1 cellular context compared by ENCODE assay signal in genomic region chr6:157823523-157824370, GRCh38.
TF ChIP-seq lines count a peak whose summit lies in the region.

No MANE protein-coding gene starts in this region.

TF ChIP-seq in HEK293, 187 proteins besides CTCF, POLR2A, EP300 and RAD21 (continued from another document):
- no peak for TF ChIP-seq ZBTB49 (tag by site-specific recombination; IDR thresholded peaks at IDR 0.05; ENCODE audit: low read depth)
- no peak for TF ChIP-seq ZNF112 (tag by site-specific recombination; IDR thresholded peaks at IDR 0.05)
- no peak for TF ChIP-seq ZNF155 (tag by site-specific recombination; IDR thresholded peaks at IDR 0.05)
- peak; percentile 55; the same call in 1 of the 2 replicates for TF ChIP-seq ATF2 (tag by site-specific recombination; IDR thresholded peaks at IDR 0.05; ENCODE audit: low read depth)
- no peak for TF ChIP-seq ZBTB44 (tag by site-specific recombination; IDR thresholded peaks at IDR 0.05)
- peak; percentile 83 for TF ChIP-seq GLIS2 (tag by site-specific recombination; IDR thresholded peaks at IDR 0.05)
